ENCODE assay signal across 10 cellular contexts in the genomic region with DNA sequence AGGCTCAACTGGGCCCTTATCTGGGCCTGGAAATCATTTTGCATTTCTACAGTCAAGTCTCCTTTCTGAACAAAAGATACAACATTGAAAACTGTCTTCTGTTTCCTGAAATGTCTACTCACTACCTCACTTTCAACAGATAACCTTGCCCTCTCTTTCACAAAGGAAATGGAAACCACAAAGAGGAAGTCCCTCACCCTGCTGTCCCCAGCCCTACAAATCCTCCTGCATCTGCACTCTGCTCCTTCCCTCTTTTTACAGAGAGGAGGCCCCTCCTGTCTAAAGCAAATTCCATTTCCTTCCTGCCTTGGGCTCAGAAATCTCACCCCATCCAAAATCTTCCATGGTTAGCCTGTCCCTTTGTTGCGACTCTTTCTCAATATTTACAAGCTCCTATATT. TPM values are rescaled to one million over a fixed set of nuclear protein-coding genes. Genes with fewer than 3 reads are reported as not detected.
DNase-seq lines count a peak whose midpoint lies in the region; ATAC-seq and TF ChIP-seq lines count a peak whose summit lies in the region.
"Had no signal": no experiment of that assay in that cellular context is flagged by ENCODE, and none has a peak within 500 bp of the region (broad histone marks: within the 10 kb centered on the region; RNA-seq: fewer than 3 reads in every experiment).

No MANE protein-coding gene starts in this region.

- DNase-seq in activated CD4-positive, alpha-beta T cell treated with anti-CD3 and anti-CD28 coated beads, Interleukin-2, amount 10 ng/mL, durations not matched to agents 7 days and 5 days: peak; percentile 41
- no peak for DNase-seq in activated CD4-positive, alpha-beta T cell treated with anti-CD3 and anti-CD28 coated beads, Interleukin-2, amount 50 U/mL, for 4 hours
- DNase-seq in NOMO-1 treated with dmso at 0.1 percent for 144 hours (lab: John Stamatoyannopoulos, UW; ENCODE audit: unreplicated experiment) (peak; percentile 87), gastrocnemius medialis (no peak), activated gamma-delta T cell treated with Interleukin-2 at 50 U/mL for 16 hours (no peak)
- DNase-seq in naive thymus-derived CD8-positive, alpha-beta T cell: peak in 5 of 10 donors; percentile 8 to 41 (median 32)
- no peak for DNase-seq in effector CD8-positive, alpha-beta T cell (lab: John Stamatoyannopoulos, UW)

- intact Hi-C loops in gastrocnemius medialis (cut with DNase I; ENCODE audit: low total_unique reads): no loop called here

- H3K4me3 Mint-ChIP-seq in activated CD4-positive, alpha-beta T cell treated with anti-CD3 and anti-CD28 coated beads, Interleukin-2, amount 10 ng/mL, durations not matched to agents 7 days and 5 days: no peak overlapping the region
- H3K4me3 Mint-ChIP-seq in naive thymus-derived CD8-positive, alpha-beta T cell: no peak overlapping the region

- peaks cover 16% of the 10 kb centered on the region for H3K4me1 Mint-ChIP-seq in activated CD4-positive, alpha-beta T cell treated with anti-CD3 and anti-CD28 coated beads, Interleukin-2, amount 10 ng/mL, durations not matched to agents 7 days and 5 days
- peaks cover 6 to 20% (median 15%) of the 10 kb centered on the region in 4 donors for H3K4me1 Mint-ChIP-seq in naive thymus-derived CD8-positive, alpha-beta T cell

- H3K27ac Mint-ChIP-seq in activated CD4-positive, alpha-beta T cell treated with anti-CD3 and anti-CD28 coated beads, Interleukin-2, amount 10 ng/mL, durations not matched to agents 7 days and 5 days: no peak overlapping the region
- H3K27ac Mint-ChIP-seq in naive thymus-derived CD8-positive, alpha-beta T cell: no peak overlapping the region

- no peak overlapping the region for H3K4me3 ChIP-seq in gastrocnemius medialis
- H3K4me3 ChIP-seq: SJSA1 had no signal

- H3K27ac ChIP-seq in gastrocnemius medialis: no peak overlapping the region
- H3K27ac ChIP-seq: SJSA1 had no signal

- CTCF ChIA-PET in activated CD4-positive, alpha-beta T cell treated with anti-CD3 and anti-CD28 coated beads, Interleukin-2, amount 10 ng/mL, durations not matched to agents 7 days and 5 days (lab: Charles Lee): interaction anchor here (1.0 kb wide), 2 partner anchors 9 to 27 kb away, joined by 4 to 5 read pairs; no protein-coding TSS in a partner anchor

- H3K27me3 ChIP-seq in gastrocnemius medialis: no peaks in the 10 kb centered on the region
- H3K27me3 ChIP-seq: SJSA1 had no signal

- no peak for TF ChIP-seq CTCF in gastrocnemius medialis (IDR thresholded peaks at IDR 0.05 in 4 of 5, conservative IDR thresholded peaks at IDR 0.05 in 1 of 5)

- ATAC-seq in HG02840 (IDR thresholded peaks at IDR 0.05; ENCODE audit: low FRiP score, unreplicated experiment): peak; percentile 92
- peak; percentile 93 to 95 for ATAC-seq in naive thymus-derived CD8-positive, alpha-beta T cell
- no peak for ATAC-seq in gastrocnemius medialis

- in situ Hi-C loops in gastrocnemius medialis (cut with MboI; ENCODE audit: low sequenced_read_pairs in 4 of 4): no loop called here

- H3K36me3 ChIP-seq in gastrocnemius medialis: no peaks in the 10 kb centered on the region
- H3K36me3 ChIP-seq: SJSA1 had no signal

- no peak for TF ChIP-seq POLR2A in gastrocnemius medialis (IDR thresholded peaks at IDR 0.05)

- no peaks in the 10 kb centered on the region for H3K27me3 Mint-ChIP-seq in activated CD4-positive, alpha-beta T cell treated with anti-CD3 and anti-CD28 coated beads, Interleukin-2, amount 10 ng/mL, durations not matched to agents 7 days and 5 days
- no peaks in the 10 kb centered on the region for H3K27me3 Mint-ChIP-seq in naive thymus-derived CD8-positive, alpha-beta T cell

- H3K36me3 Mint-ChIP-seq in activated CD4-positive, alpha-beta T cell treated with anti-CD3 and anti-CD28 coated beads, Interleukin-2, amount 10 ng/mL, durations not matched to agents 7 days and 5 days (ENCODE audit: low read depth): peaks cover 14% of the 10 kb centered on the region
- H3K36me3 Mint-ChIP-seq in naive thymus-derived CD8-positive, alpha-beta T cell: no peaks in the 10 kb centered on the region

- POLR2A ChIA-PET in activated CD4-positive, alpha-beta T cell treated with anti-CD3 and anti-CD28 coated beads, Interleukin-2, amount 10 ng/mL, durations not matched to agents 7 days and 5 days (lab: Charles Lee): no interaction called here
- POLR2A ChIA-PET in naive thymus-derived CD8-positive, alpha-beta T cell (lab: Charles Lee): no interaction called here

- H3K9me3 Mint-ChIP-seq in activated CD4-positive, alpha-beta T cell treated with anti-CD3 and anti-CD28 coated beads, Interleukin-2, amount 10 ng/mL, durations not matched to agents 7 days and 5 days: peaks cover 7% of the 10 kb centered on the region
- no peaks in the 10 kb centered on the region for H3K9me3 Mint-ChIP-seq in naive thymus-derived CD8-positive, alpha-beta T cell

- H3K4me1 ChIP-seq in gastrocnemius medialis: no peaks in the 10 kb centered on the region
- H3K4me1 ChIP-seq: SJSA1 had no signal

- no peaks in the 10 kb centered on the region for H3K9me3 ChIP-seq in gastrocnemius medialis
- H3K9me3 ChIP-seq: SJSA1 had no signal

RNA-seq across cellular contexts. Expression of a gene that starts 24.8 kb away (rescaled TPM):
- not detected for total RNA-seq in activated CD4-positive, alpha-beta T cell treated with anti-CD3 and anti-CD28 coated beads, Interleukin-2, amount 10 ng/mL, durations not matched to agents 7 days and 5 days
- 1 to 10 TPM; 4.5 to 5.6 TPM for total RNA-seq in naive thymus-derived CD8-positive, alpha-beta T cell
- polyA plus RNA-seq in naive thymus-derived CD8-positive, alpha-beta T cell: under 1 TPM; 0.13 to 0.51 (median 0.47) TPM
- total RNA-seq in gastrocnemius medialis: 1 to 10 TPM; 1.8 to 6.7 (median 5.1) TPM
- polyA plus RNA-seq: AG04450 had no signal

Comparison
In these comparisons a context has a peak if more than half of its experiments do, and no peak if none do; other contexts are left out.
1. DNase-seq: peak in activated CD4-positive, alpha-beta T cell treated with anti-CD3 and anti-CD28 coated beads, Interleukin-2, amount 10 ng/mL, durations not matched to agents 7 days and 5 days (single experiment) and NOMO-1 treated with dmso at 0.1 percent for 144 hours (single experiment); none in activated CD4-positive, alpha-beta T cell treated with anti-CD3 and anti-CD28 coated beads, Interleukin-2, amount 50 U/mL, for 4 hours (0 of 2), gastrocnemius medialis (0 of 2), effector CD8-positive, alpha-beta T cell (single experiment) and activated gamma-delta T cell treated with Interleukin-2 at 50 U/mL for 16 hours (single experiment).
2. ATAC-seq: peak in HG02840 (single experiment) and naive thymus-derived CD8-positive, alpha-beta T cell (2 of 2); none in gastrocnemius medialis (0 of 2).